18 cellular contexts compared by ENCODE assay signal in the genomic region with DNA sequence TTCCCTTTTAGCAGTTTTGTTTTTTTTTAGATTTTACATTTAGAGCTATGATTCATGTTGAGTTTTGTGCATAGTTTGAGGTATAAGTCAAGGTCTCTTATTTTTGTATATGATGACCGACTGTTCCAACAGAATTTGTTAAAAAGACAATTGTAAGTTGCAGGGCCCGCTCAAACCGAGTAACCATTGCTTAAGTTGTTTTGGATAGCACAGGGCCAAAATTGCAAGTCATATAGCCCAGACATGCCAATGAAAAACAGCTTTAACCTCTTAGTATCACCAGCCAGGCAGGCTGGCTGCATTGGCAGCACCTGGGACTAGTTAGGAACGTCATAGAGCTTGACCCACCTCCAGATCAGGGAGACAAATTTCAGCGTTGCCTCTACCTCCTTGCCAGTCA. TPM values are rescaled to one million over a fixed set of nuclear protein-coding genes. Genes with fewer than 3 reads are reported as not detected.
DNase-seq lines count a peak whose midpoint lies in the region; ATAC-seq, FAIRE-seq and TF ChIP-seq lines count a peak whose summit lies in the region.
"Had no signal": no experiment of that assay in that cellular context is flagged by ENCODE, and none has a peak within 500 bp of the region (broad histone marks: within the 10 kb centered on the region; RNA-seq: fewer than 3 reads in every experiment).

No MANE protein-coding gene starts in this region.

- H3K9ac ChIP-seq in H1 (replicated peaks in 1 of 4; ENCODE audit: extremely low read depth in 1 of 4, low read depth in 3 of 4, low read length in 3 of 4), result no peak overlapping the region

- H3K4me1 ChIP-seq in PC-9 (replicated peaks; ENCODE audit: insufficient read depth) (peaks cover 52% of the 10 kb centered on the region), H1 (replicated peaks in 1 of 4; ENCODE audit: control insufficient read depth in 3 of 4, insufficient read depth in 4 of 4, low read length in 3 of 4) (no peaks in the 10 kb centered on the region), osteoblast (ENCODE audit: insufficient read depth, low read length) (peaks cover 31% of the 10 kb centered on the region), esophagus squamous epithelium (no peaks in the 10 kb centered on the region)
- H3K4me1 ChIP-seq: colonic mucosa had no signal

- TF ChIP-seq CTCF in AG10803 (conservative IDR thresholded peaks at IDR 0.05; ENCODE audit: low read length) (no peak), PC-9 (conservative IDR thresholded peaks at IDR 0.05) (no peak), H1 (IDR thresholded peaks at IDR 0.05; ENCODE audit: control extremely low read depth in 1 of 3, insufficient read depth in 1 of 3, low read depth in 1 of 3, low read length in 3 of 3) (no peak), osteoblast (IDR thresholded peaks at IDR 0.05; ENCODE audit: extremely low read depth, low read depth, low read length) (no peak), esophagus squamous epithelium (IDR thresholded peaks at IDR 0.05) (no peak)

- no peak for FAIRE-seq in H1 (lab: Jason Lieb, UNC)
- FAIRE-seq: GM18507 had no signal

- no peak overlapping the region for H3K18ac ChIP-seq in H1 (ENCODE audit: extremely low read depth, low read length)

- H3K27ac ChIP-seq in PC-9, result no peak overlapping the region
- H3K27ac ChIP-seq in H1 (ENCODE audit: low read depth, low read length), result no peak overlapping the region
- peak overlapping the region; percentile 75 for H3K27ac ChIP-seq in osteoblast (ENCODE audit: low read depth, low read length)
- no peak overlapping the region for H3K27ac ChIP-seq in esophagus squamous epithelium
- H3K27ac ChIP-seq: colonic mucosa had no signal

- no peak overlapping the region for H2BK20ac ChIP-seq in H1 (ENCODE audit: low read length)

- intact Hi-C loops in PC-9 (cut with micrococcal nuclease; ENCODE audit: unreplicated experiment) (loop anchor here (5.0 kb wide), 1 partner anchor 133 kb away; no protein-coding TSS in a partner anchor), esophagus squamous epithelium (cut with DNase I) (no loop called here)

- no peak overlapping the region for H2BK15ac ChIP-seq in H1 (ENCODE audit: low read length)

- TF ChIP-seq POLR2A in H1 (IDR thresholded peaks at IDR 0.05; ENCODE audit: control extremely low read depth in 1 of 2, low read depth in 2 of 2, low read length in 2 of 2), result no peak
- TF ChIP-seq POLR2A in esophagus squamous epithelium (IDR thresholded peaks at IDR 0.05), result no peak

- CTCF ChIA-PET in PC-9 (lab: Charles Lee), result interaction anchor here (0.6 to 0.7 kb wide), 3 partner anchors 147 to 590 kb away, joined by 4 to 9 read pairs (median 9); no protein-coding TSS in a partner anchor
- CTCF ChIA-PET in H1 (lab: Charles Lee; ENCODE audit: partially characterized antibody), result no interaction called here

- H3K4me3 ChIP-seq in AG10803 (ENCODE audit: low read length) (no peak overlapping the region), PC-9 (no peak overlapping the region), H1 (ENCODE audit: extremely low read depth in 1 of 4, insufficient read depth in 2 of 4, low read depth in 3 of 4, low read length in 4 of 4) (no peak overlapping the region), osteoblast (ENCODE audit: insufficient read depth, low read length) (no peak overlapping the region), esophagus squamous epithelium (no peak overlapping the region)
- H3K4me3 ChIP-seq: colonic mucosa had no signal

- no peaks in the 10 kb centered on the region for H3K79me1 ChIP-seq in H1 (ENCODE audit: low read depth, low read length)

- WGBS in H1 (ENCODE audit: extremely low coverage in 1 of 2, insufficient coverage in 1 of 2, insufficient read length in 1 of 2, insufficient replicate concordance in 2 of 2, low coverage in 1 of 2, low lambda C conversion rate in 2 of 2, missing lambda C conversion rate in 1 of 2), 2 experiments, result 87% methylated on average over 5 of the region's 5 CpGs; no CpG with 5 or more reads in 1 of the 2 experiments
- 59 to 65% methylated on average over 5 of the region's 5 CpGs for WGBS in esophagus squamous epithelium, 2 donors

- no peak overlapping the region for H3K56ac ChIP-seq in H1 (replicated peaks; ENCODE audit: insufficient read length, low read depth, low read length)

- H3K4me2 ChIP-seq in PC-9 (0 out of 2 replicates have a peak overlapping the region, but pooled peaks have one; percentile 0), H1 (ENCODE audit: insufficient read depth in 1 of 2, low read depth in 2 of 2, low read length in 2 of 2) (no peak overlapping the region), osteoblast (ENCODE audit: insufficient read depth, low read length) (peak overlapping the region; percentile 56)

- H4K20me1 ChIP-seq in PC-9 (ENCODE audit: insufficient read depth) (no peaks in the 10 kb centered on the region), H1 (replicated peaks in 1 of 2; ENCODE audit: control insufficient read depth in 1 of 2, insufficient read depth in 2 of 2, low read length in 2 of 2) (no peaks in the 10 kb centered on the region), osteoblast (ENCODE audit: insufficient read depth, low read length) (no peaks in the 10 kb centered on the region)

- H4K5ac ChIP-seq in H1 (ENCODE audit: insufficient read length, low read depth, low read length), result no peak overlapping the region

- no peak overlapping the region for H2BK5ac ChIP-seq in H1 (ENCODE audit: low read depth, low read length)

- ATAC-seq in HG02798 (IDR thresholded peaks at IDR 0.05; ENCODE audit: poor library complexity, unreplicated experiment), result no peak
- ATAC-seq: left colon; natural killer cell treated with Interleukin-12 subunit alpha and Interleukin-12 subunit beta and Interleukin-15 and Interleukin-18, amount 100 ng/mL, for 72 hours; T-helper 17 cell had no signal

- peak; percentile 42 for DNase-seq in AG10803 (ENCODE audit: low read depth)
- no peak for DNase-seq in PC-9
- no peak for DNase-seq in H1 (ENCODE audit: low read depth in 1 of 2, low spot score in 2 of 2)
- peak; percentile 44 for DNase-seq in osteoblast (ENCODE audit: insufficient read length, low spot score, missing footprints)
- no peak for DNase-seq in SKM-1 treated with dmso at 0.1 percent for 144 hours (lab: John Stamatoyannopoulos, UW; ENCODE audit: unreplicated experiment)
- DNase-seq in esophagus squamous epithelium (lab: John Stamatoyannopoulos, UW), result no peak
- DNase-seq in stimulated activated CD8-positive, alpha-beta memory T cell treated with anti-CD3 and anti-CD28 coated beads, Interleukin-4, amount 100 ng/mL, for 48 hours, result no peak
- DNase-seq: activated CD4-positive, alpha-beta T cell treated with anti-CD3 and anti-CD28 coated beads, Interleukin-2, amount 50 U/mL, for 4 hours; colonic mucosa; left colon; NCI-H1436; NCI-H2171; NCI-H526 treated with DMSO at 0.1 percent for 48 hours; SIG-M5; T-helper 17 cell had no signal

- TF ChIP-seq RAD21 in H1 (IDR thresholded peaks at IDR 0.05 in 1 of 2, conservative IDR thresholded peaks at IDR 0.05 in 1 of 2; ENCODE audit: low read depth in 2 of 2, low read length in 2 of 2), result no peak

- H3K23ac ChIP-seq in H1 (ENCODE audit: insufficient read length), result no peak overlapping the region

- no peak for TF ChIP-seq EP300 in H1 (IDR thresholded peaks at IDR 0.05; ENCODE audit: borderline replicate concordance in 1 of 2, low read depth in 2 of 2, low read length in 2 of 2)

- no peak overlapping the region for H3K4ac ChIP-seq in H1 (replicated peaks; ENCODE audit: insufficient read length, low read depth, low read length)

- H3K14ac ChIP-seq in H1 (ENCODE audit: insufficient read length), result no peak overlapping the region

- H3K79me2 ChIP-seq in PC-9 (ENCODE audit: low read depth), result no peaks in the 10 kb centered on the region
- H3K79me2 ChIP-seq in H1 (ENCODE audit: control insufficient read depth in 1 of 2, insufficient read depth in 2 of 2, low read length in 2 of 2), result no peaks in the 10 kb centered on the region
- no peaks in the 10 kb centered on the region for H3K79me2 ChIP-seq in osteoblast (ENCODE audit: insufficient read depth, low read length)

- H2BK12ac ChIP-seq in H1 (ENCODE audit: low read depth, low read length), result no peak overlapping the region

- BruUV-seq in PC-9 (replicated peaks; lab: Mats Ljungman, UMichigan), result no TSS peak

- H3K9me3 ChIP-seq in PC-9 (ENCODE audit: insufficient read depth, low read depth), result no peaks in the 10 kb centered on the region
- peaks cover 3 to 5% of the 10 kb centered on the region in 2 experiments; a peak in 2 of 4 replicates for H3K9me3 ChIP-seq in H1 (ENCODE audit: insufficient read depth in 2 of 2, low read depth in 1 of 2, low read length in 1 of 2)
- H3K9me3 ChIP-seq in osteoblast (ENCODE audit: low read depth, low read length), result no peaks in the 10 kb centered on the region
- H3K9me3 ChIP-seq in esophagus squamous epithelium, result no peaks in the 10 kb centered on the region
- H3K9me3 ChIP-seq: colonic mucosa had no signal

- H3K27me3 ChIP-seq in PC-9 (ENCODE audit: insufficient read depth, low read depth) (no peaks in the 10 kb centered on the region), H1 (replicated peaks in 1 of 4; ENCODE audit: control insufficient read depth in 3 of 4, extremely low read depth in 1 of 4, insufficient read depth in 3 of 4, low read length in 3 of 4) (no peaks in the 10 kb centered on the region), osteoblast (ENCODE audit: insufficient read depth, low read length) (no peaks in the 10 kb centered on the region), esophagus squamous epithelium (no peaks in the 10 kb centered on the region)
- H3K27me3 ChIP-seq: colonic mucosa had no signal

- H2AFZ ChIP-seq in PC-9 (no peak overlapping the region), H1 (ENCODE audit: low read length) (peak overlapping the region; percentile 84; the same call in 1 of the 2 replicates), osteoblast (ENCODE audit: low read length) (no peak overlapping the region)

- no peak overlapping the region for H4K8ac ChIP-seq in H1 (ENCODE audit: extremely low read depth, insufficient read depth, low read length)

- no peak overlapping the region for H4K91ac ChIP-seq in H1 (replicated peaks; ENCODE audit: insufficient read length, low read length)

- H3K36me3 ChIP-seq in PC-9 (ENCODE audit: low read depth), result no peaks in the 10 kb centered on the region
- H3K36me3 ChIP-seq in H1 (ENCODE audit: control insufficient read depth in 2 of 4, insufficient read depth in 4 of 4, low read length in 3 of 4), result no peaks in the 10 kb centered on the region
- H3K36me3 ChIP-seq in osteoblast (ENCODE audit: insufficient read depth, low read length), result no peaks in the 10 kb centered on the region
- H3K36me3 ChIP-seq in esophagus squamous epithelium, result no peaks in the 10 kb centered on the region
- H3K36me3 ChIP-seq: colonic mucosa had no signal

- no peaks in the 10 kb centered on the region for H3K23me2 ChIP-seq in H1 (ENCODE audit: low read depth, low read length)

- H3K9me2 ChIP-seq in PC-9 (ENCODE audit: insufficient read depth), result no peaks in the 10 kb centered on the region

- POLR2A ChIA-PET in PC-9 (lab: Charles Lee; ENCODE audit: unreplicated experiment) (no interaction called here), H1 (lab: Charles Lee; ENCODE audit: partially characterized antibody) (no interaction called here)

- no peak overlapping the region for H2AK5ac ChIP-seq in H1 (ENCODE audit: low read depth, low read length)

- no peak overlapping the region for H2BK120ac ChIP-seq in H1 (replicated peaks; ENCODE audit: low read depth, low read length)

- H3F3A ChIP-seq in PC-9 (ENCODE audit: insufficient read depth, low read depth), result peaks cover 34% of the 10 kb centered on the region

RNA-seq across cellular contexts. Expression of a gene that starts 47.3 kb away (rescaled TPM):
- total RNA-seq in PC-9 (2021), result 44.1 and 49.5 TPM in 2 replicates
- 85.5 and 96.8 TPM in 2 replicates for total RNA-seq in H1 (2021; fragmentation: NEBNext Ultra II Directional; extraction: Animal tissue kit (Norgen Biotek cat#: 25700))
- polyA plus RNA-seq in H1 (2011; rRNA removed), result 15.3 and 41.9 TPM in 2 replicates
- polyA plus RNA-seq in H1 (2011; cell fraction: cytosol; rRNA removed), result 115 TPM
- 6.7 TPM for polyA plus RNA-seq in H1 (2011; cell fraction: nucleus; rRNA removed)
- polyA plus RNA-seq in H1 (2012, experiment 1 of 2), result 76.4 to 133 TPM (median 107 TPM) in 4 replicates
- 171 TPM for polyA plus RNA-seq in H1 (2012, experiment 2 of 2)
- polyA plus RNA-seq in H1 (2013, experiment 1 of 2), result 250 TPM
- polyA plus RNA-seq in H1 (2013, experiment 2 of 2), result 257 TPM
- polyA minus RNA-seq in H1 (2011; rRNA and poly(A)+ RNA removed), result 6.9 and 7.5 TPM in 2 replicates
- polyA minus RNA-seq in H1 (2011; cell fraction: cytosol; rRNA and poly(A)+ RNA removed), result 15.0 TPM
- 19.6 TPM for polyA minus RNA-seq in H1 (2011; cell fraction: nucleus; rRNA and poly(A)+ RNA removed)
- total RNA-seq in osteoblast, result 93.0 and 95.2 TPM in 2 replicates
- 10 to 100 TPM; 39.0 to 68.9 (median 46.4) TPM for total RNA-seq in esophagus squamous epithelium

Comparison
In these comparisons a context has a peak if more than half of its experiments do, and no peak if none do; other contexts are left out.
1. DNase-seq: peak in AG10803 (single experiment) and osteoblast (single experiment); none in PC-9 (0 of 2), H1 (0 of 2), SKM-1 treated with dmso at 0.1 percent for 144 hours (single experiment), esophagus squamous epithelium (single experiment) and stimulated activated CD8-positive, alpha-beta memory T cell treated with anti-CD3 and anti-CD28 coated beads, Interleukin-4, amount 100 ng/mL, for 48 hours (single experiment).
2. H3K4me2 ChIP-seq: peak in PC-9 (single experiment) and osteoblast (single experiment); none in H1 (0 of 2).